In genomic region chr12:104612381-104612780, GRCh38 we compare ENCODE assay signal across 21 cellular contexts.
"Had no signal": no experiment of that assay in that cellular context is flagged by ENCODE, and none has a peak within 500 bp of the region (broad histone marks: within the 10 kb centered on the region; RNA-seq: fewer than 3 reads in every experiment).

No MANE protein-coding gene starts in this region.

- H3K36me3 ChIP-seq: sigmoid colon, vagina had no signal

- ATAC-seq: activated CD8-positive, alpha-beta T cell treated with anti-CD3 and anti-CD28 coated beads for 36 hours; activated naive CD8-positive, alpha-beta T cell treated with anti-CD3 and anti-CD28 coated beads, Interleukin-2, amount 50 U/mL, for 24 hours; esophagus mucosa; left ventricle myocardium superior; mucosa of descending colon; naive thymus-derived CD8-positive, alpha-beta T cell had no signal

- H3K27ac Mint-ChIP-seq: activated CD4-positive, alpha-beta T cell treated with anti-CD3 and anti-CD28 coated beads, Interleukin-2, amount 10 ng/mL, durations not matched to agents 24 days and 14 days; activated CD8-positive, alpha-beta T cell treated with anti-CD3 and anti-CD28 coated beads for 36 hours; activated naive CD8-positive, alpha-beta T cell treated with anti-CD3 and anti-CD28 coated beads, Interleukin-2, amount 50 U/mL, for 24 hours; activated T-helper 2 cell treated with anti-CD3 and anti-CD28 coated beads, Interferon-gamma antibody, Interleukin-2, Interleukin-4, amounts not matched to agents 10 μg/mL and 5 μg/mL and 100 μg/mL, durations not matched to agents 14 hours and 24 hours and 36 hours had no signal

- H3K27me3 Mint-ChIP-seq: activated CD4-positive, alpha-beta T cell treated with anti-CD3 and anti-CD28 coated beads, Interleukin-2, amount 10 ng/mL, durations not matched to agents 24 days and 14 days; activated CD8-positive, alpha-beta T cell treated with anti-CD3 and anti-CD28 coated beads for 36 hours; activated naive CD8-positive, alpha-beta T cell treated with anti-CD3 and anti-CD28 coated beads, Interleukin-2, amount 50 U/mL, for 24 hours; naive thymus-derived CD8-positive, alpha-beta T cell had no signal

- H3K4me3 Mint-ChIP-seq: activated CD4-positive, alpha-beta T cell treated with anti-CD3 and anti-CD28 coated beads, Interleukin-2, amount 10 ng/mL, durations not matched to agents 24 days and 14 days; activated CD8-positive, alpha-beta T cell treated with anti-CD3 and anti-CD28 coated beads for 36 hours; activated naive CD8-positive, alpha-beta T cell treated with anti-CD3 and anti-CD28 coated beads, Interleukin-2, amount 50 U/mL, for 24 hours; naive thymus-derived CD8-positive, alpha-beta T cell had no signal

- H3K27me3 ChIP-seq: sigmoid colon, vagina had no signal

- H3K4me3 ChIP-seq: coronary artery, mucosa of descending colon, sigmoid colon, vagina had no signal

- H3K9me3 ChIP-seq: mucosa of descending colon, sigmoid colon, vagina had no signal

- H3K27ac ChIP-seq: coronary artery, sigmoid colon, vagina had no signal

- H3K9me3 Mint-ChIP-seq: activated CD4-positive, alpha-beta T cell treated with anti-CD3 and anti-CD28 coated beads, Interleukin-2, amount 10 ng/mL, durations not matched to agents 24 days and 14 days; activated CD8-positive, alpha-beta T cell treated with anti-CD3 and anti-CD28 coated beads for 36 hours; activated naive CD8-positive, alpha-beta T cell treated with anti-CD3 and anti-CD28 coated beads, Interleukin-2, amount 50 U/mL, for 24 hours; activated T-helper 2 cell treated with anti-CD3 and anti-CD28 coated beads, Interferon-gamma antibody, Interleukin-2, Interleukin-4, amounts not matched to agents 10 μg/mL and 5 μg/mL and 100 μg/mL, durations not matched to agents 14 hours and 24 hours and 36 hours; naive thymus-derived CD8-positive, alpha-beta T cell had no signal

- DNase-seq: activated CD4-positive, alpha-beta T cell treated with anti-CD3 and anti-CD28 coated beads, Interleukin-2, amount 10 ng/mL, durations not matched to agents 24 days and 14 days; activated CD4-positive, CD25-positive, alpha-beta regulatory T cell; activated CD8-positive, alpha-beta T cell treated with anti-CD3 and anti-CD28 coated beads for 36 hours; activated naive CD4-positive, alpha-beta T cell treated with Interleukin-2 at 50 U/mL for 16 hours; activated naive CD8-positive, alpha-beta T cell treated with anti-CD3 and anti-CD28 coated beads, Interleukin-2, amount 50 U/mL, for 24 hours; activated T-cell treated with anti-CD3 and anti-CD28 coated beads, Interleukin-2, amount 50 U/mL, for 1 hour; aorta; left ventricle myocardium superior; mucosa of descending colon; naive thymus-derived CD8-positive, alpha-beta T cell; nucleus accumbens; sigmoid colon; stimulated activated CD4-positive, alpha-beta T cell treated with anti-CD3 and anti-CD28 coated beads, Interleukin-4, amount 100 ng/mL, for 24 hours; stimulated activated naive CD4-positive, alpha-beta T cell; substantia nigra; SW 1271; trophoblast cell had no signal
